18 cellular contexts compared by ENCODE assay signal in the genomic region with DNA sequence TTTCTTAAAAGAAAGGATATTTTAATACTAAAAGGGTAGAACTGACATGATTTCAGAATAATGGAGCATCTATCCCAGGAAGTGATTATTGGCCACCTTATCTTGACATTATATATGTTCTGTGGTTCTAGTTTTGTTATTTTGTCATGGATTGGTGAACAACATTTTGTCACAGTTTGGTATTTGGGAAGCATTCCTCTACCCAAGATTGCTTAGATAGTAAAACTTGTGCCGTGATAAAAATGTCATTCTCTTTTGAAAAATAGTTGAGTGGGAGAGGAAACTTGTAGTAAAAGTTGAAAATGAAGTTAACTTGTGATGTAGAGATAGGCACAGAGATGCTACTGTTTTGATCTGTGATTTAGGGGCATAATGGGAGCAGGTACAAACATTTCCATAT.
DNase-seq lines count a peak whose midpoint lies in the region; ATAC-seq and TF ChIP-seq lines count a peak whose summit lies in the region.
"Had no signal": no experiment of that assay in that cellular context is flagged by ENCODE, and none has a peak within 500 bp of the region (broad histone marks: within the 10 kb centered on the region; RNA-seq: fewer than 3 reads in every experiment).

No MANE protein-coding gene starts in this region.

- DNase-seq in SK-N-SH = no peak
- no peak for DNase-seq in hepatocyte (ENCODE audit: low spot score)
- no peak for DNase-seq in trophoblast cell
- DNase-seq in superior temporal gyrus (ENCODE audit: extremely low spot score) = no peak
- DNase-seq in GM10266 (ENCODE audit: extremely low spot score) = no peak
- DNase-seq in T-helper 9 cell = no peak
- DNase-seq: DND-41, H7, Karpas-422, NCI-H1092, NCI-H146, NCI-H2081 treated with DMSO at 0.1 percent for 48 hours, NCI-H446 treated with DMSO at 0.1 percent for 48 hours, SIG-M5 had no signal

- no peak overlapping the region for H2BK12ac ChIP-seq in trophoblast cell (ENCODE audit: low read length)

- no peak overlapping the region for H4K12ac ChIP-seq in trophoblast cell (ENCODE audit: low read depth, low read length)

- H3K27ac ChIP-seq in SK-N-SH (ENCODE audit: low read depth in 2 of 2, low read length in 1 of 2) = peak overlapping the region; percentile 4 to 92; a peak in 3 of 4 replicates
- H3K27ac ChIP-seq in hepatocyte = peak overlapping the region; percentile 20
- peak overlapping the region; percentile 99 for H3K27ac ChIP-seq in trophoblast cell (ENCODE audit: low read depth, low read length)
- H3K27ac ChIP-seq: 22Rv1, HL-60 had no signal

- H4K91ac ChIP-seq in trophoblast cell (ENCODE audit: low read depth, low read length) = peak overlapping the region; percentile 98

- H3K36me3 ChIP-seq in SK-N-SH (replicated peaks in 1 of 2; ENCODE audit: control insufficient read depth in 1 of 2, insufficient read depth in 2 of 2, low read length in 1 of 2) = no peaks in the 10 kb centered on the region
- H3K36me3 ChIP-seq in hepatocyte (replicated peaks; ENCODE audit: insufficient read depth, low read depth) = no peaks in the 10 kb centered on the region
- H3K36me3 ChIP-seq in trophoblast cell (ENCODE audit: control insufficient read depth in 1 of 2, insufficient read depth in 2 of 2, low read length in 2 of 2) = no peaks in the 10 kb centered on the region

- POLR2A ChIA-PET in SK-N-SH (lab: Yijun Ruan, JAX) = no interaction called here

- H3K27me3 ChIP-seq in SK-N-SH (ENCODE audit: insufficient read depth) (no peaks in the 10 kb centered on the region), hepatocyte (no peaks in the 10 kb centered on the region), trophoblast cell (ENCODE audit: insufficient read depth, low read length) (no peaks in the 10 kb centered on the region)

- H3K79me2 ChIP-seq in SK-N-SH (ENCODE audit: insufficient read depth) = no peaks in the 10 kb centered on the region
- no peaks in the 10 kb centered on the region for H3K79me2 ChIP-seq in hepatocyte
- H3K79me2 ChIP-seq in trophoblast cell (ENCODE audit: control insufficient read depth, insufficient read depth, low read length, poor library complexity) = peaks cover 8% of the 10 kb centered on the region

- H2BK5ac ChIP-seq in trophoblast cell (ENCODE audit: low read depth, low read length, poor library complexity) = peak overlapping the region; percentile 100

- no peak for TF ChIP-seq RAD21 in SK-N-SH (IDR thresholded peaks at IDR 0.05; ENCODE audit: low read length)

- TF ChIP-seq CTCF in SK-N-SH (IDR thresholded peaks at IDR 0.05) = no peak
- no peak for TF ChIP-seq CTCF in hepatocyte (IDR thresholded peaks at IDR 0.05; ENCODE audit: poor library complexity)
- no peak for TF ChIP-seq CTCF in GM10266 (IDR thresholded peaks at IDR 0.05; ENCODE audit: control insufficient read depth, insufficient read depth, low read depth, missing control alignments)

- no peak overlapping the region for H2AK5ac ChIP-seq in trophoblast cell (ENCODE audit: low read length)

- H3K4me2 ChIP-seq in SK-N-SH = peak overlapping the region; percentile 11; the same call in 1 of the 2 replicates
- no peak overlapping the region for H3K4me2 ChIP-seq in hepatocyte
- no peak overlapping the region for H3K4me2 ChIP-seq in trophoblast cell (ENCODE audit: low read length)

- peak overlapping the region; percentile 96 for H2BK120ac ChIP-seq in trophoblast cell (ENCODE audit: insufficient read depth, low read length, poor library complexity)

- H3K4ac ChIP-seq in trophoblast cell (ENCODE audit: low read depth, low read length) = no peak overlapping the region

- ATAC-seq in SK-N-SH treated with all-trans-retinoic acid at 6 μM for 48 hours = no peak
- no peak for ATAC-seq in HG03095 (IDR thresholded peaks at IDR 0.05; ENCODE audit: unreplicated experiment)

- peaks cover 33% of the 10 kb centered on the region for H3F3A ChIP-seq in SK-N-SH (replicated peaks; ENCODE audit: insufficient read depth)

- no peaks in the 10 kb centered on the region for H4K20me1 ChIP-seq in SK-N-SH (ENCODE audit: insufficient read depth)
- H4K20me1 ChIP-seq in hepatocyte (ENCODE audit: insufficient read depth, poor library complexity, severe bottlenecking) = no peaks in the 10 kb centered on the region

- no peak overlapping the region for H2AFZ ChIP-seq in SK-N-SH (ENCODE audit: low read depth)
- H2AFZ ChIP-seq in hepatocyte = no peak overlapping the region
- H2AFZ ChIP-seq in trophoblast cell (ENCODE audit: insufficient read depth, low read length, poor library complexity) = no peak overlapping the region

- H3K4me3 ChIP-seq in SK-N-SH (ENCODE audit: low read depth in 2 of 2, low read length in 1 of 2) (no peak overlapping the region), hepatocyte (no peak overlapping the region), trophoblast cell (ENCODE audit: low read depth, low read length) (no peak overlapping the region)

- WGBS in SK-N-SH (ENCODE audit: low lambda C conversion rate) = 71% methylated on average over 1 of the region's 1 CpG
- 70% methylated on average over 1 of the region's 1 CpG for WGBS in hepatocyte (ENCODE audit: low lambda C conversion rate, missing lambda C conversion rate)
- WGBS in trophoblast cell (ENCODE audit: extremely low coverage, insufficient coverage, insufficient read length) = no CpG with 5 or more reads among the region's 1 CpG

- H3K9ac ChIP-seq in SK-N-SH (peak overlapping the region; percentile 58; the same call in 1 of the 2 replicates), trophoblast cell (ENCODE audit: low read length) (no peak overlapping the region)

- no peaks in the 10 kb centered on the region for H3K9me3 ChIP-seq in SK-N-SH
- H3K9me3 ChIP-seq in hepatocyte (ENCODE audit: low read depth) = no peaks in the 10 kb centered on the region
- no peaks in the 10 kb centered on the region for H3K9me3 ChIP-seq in trophoblast cell (ENCODE audit: insufficient read depth, low read depth, low read length)

- no peak overlapping the region for H3K23ac ChIP-seq in trophoblast cell (ENCODE audit: low read length)

- H4K8ac ChIP-seq in trophoblast cell (ENCODE audit: low read depth, low read length) = no peak overlapping the region

- no peak overlapping the region for H3K14ac ChIP-seq in trophoblast cell (ENCODE audit: low read length)

- H3K4me1 ChIP-seq in SK-N-SH (ENCODE audit: control insufficient read depth in 1 of 2, insufficient read depth in 2 of 2, low read depth in 1 of 2, low read length in 1 of 2) (peaks cover 5 to 15% of the 10 kb centered on the region in 2 experiments; a peak in 3 of 4 replicates), hepatocyte (ENCODE audit: insufficient read depth) (peaks cover 4% of the 10 kb centered on the region), trophoblast cell (ENCODE audit: control insufficient read depth in 1 of 2, insufficient read depth in 2 of 2, low read length in 2 of 2) (peaks cover 27 to 33% of the 10 kb centered on the region in 2 experiments)

- no peak for TF ChIP-seq EP300 in SK-N-SH (IDR thresholded peaks at IDR 0.05; ENCODE audit: borderline replicate concordance in 1 of 2, low read depth in 1 of 2, low read length in 1 of 2)

- CTCF ChIA-PET in SK-N-SH (lab: Yijun Ruan, JAX) = no interaction called here

- H3K9me2 ChIP-seq in SK-N-SH = no peaks in the 10 kb centered on the region
- no peaks in the 10 kb centered on the region for H3K9me2 ChIP-seq in hepatocyte (replicated peaks; ENCODE audit: insufficient read depth)

- H3K79me1 ChIP-seq in trophoblast cell (ENCODE audit: low read length) = peaks cover 49% of the 10 kb centered on the region

- no peak overlapping the region for H3K18ac ChIP-seq in trophoblast cell (ENCODE audit: low read length)

TF ChIP-seq in SK-N-SH, 30 proteins besides CTCF, POLR2A, EP300 and RAD21 (continues in another document):
- TF ChIP-seq, protein P1, sequence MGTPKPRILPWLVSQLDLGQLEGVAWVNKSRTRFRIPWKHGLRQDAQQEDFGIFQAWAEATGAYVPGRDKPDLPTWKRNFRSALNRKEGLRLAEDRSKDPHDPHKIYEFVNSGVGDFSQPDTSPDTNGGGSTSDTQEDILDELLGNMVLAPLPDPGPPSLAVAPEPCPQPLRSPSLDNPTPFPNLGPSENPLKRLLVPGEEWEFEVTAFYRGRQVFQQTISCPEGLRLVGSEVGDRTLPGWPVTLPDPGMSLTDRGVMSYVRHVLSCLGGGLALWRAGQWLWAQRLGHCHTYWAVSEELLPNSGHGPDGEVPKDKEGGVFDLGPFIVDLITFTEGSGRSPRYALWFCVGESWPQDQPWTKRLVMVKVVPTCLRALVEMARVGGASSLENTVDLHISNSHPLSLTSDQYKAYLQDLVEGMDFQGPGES (IDR thresholded peaks at IDR 0.05; ENCODE audit: low read depth, low read length) = no peak
- TF ChIP-seq, protein P2, sequence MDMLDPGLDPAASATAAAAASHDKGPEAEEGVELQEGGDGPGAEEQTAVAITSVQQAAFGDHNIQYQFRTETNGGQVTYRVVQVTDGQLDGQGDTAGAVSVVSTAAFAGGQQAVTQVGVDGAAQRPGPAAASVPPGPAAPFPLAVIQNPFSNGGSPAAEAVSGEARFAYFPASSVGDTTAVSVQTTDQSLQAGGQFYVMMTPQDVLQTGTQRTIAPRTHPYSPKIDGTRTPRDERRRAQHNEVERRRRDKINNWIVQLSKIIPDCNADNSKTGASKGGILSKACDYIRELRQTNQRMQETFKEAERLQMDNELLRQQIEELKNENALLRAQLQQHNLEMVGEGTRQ (IDR thresholded peaks at IDR 0.05; ENCODE audit: borderline replicate concordance, low read depth, low read length) = no peak
- TF ChIP-seq RCOR1 (IDR thresholded peaks at IDR 0.05; ENCODE audit: low read length) (no peak), NFIC (IDR thresholded peaks at IDR 0.05; ENCODE audit: borderline replicate concordance) (no peak)

TF ChIP-seq in SK-N-SH treated with all-trans-retinoic acid at 6 μM for 48 hours, 23 proteins besides CTCF, POLR2A, EP300 and RAD21 (continues in another document):
- no peak for TF ChIP-seq OSR1 (CRISPR knock-in tag; IDR thresholded peaks at IDR 0.05)
- no peak for TF ChIP-seq ZNF8 (CRISPR knock-in tag; IDR thresholded peaks at IDR 0.05)
- TF ChIP-seq CSDC2 (CRISPR knock-in tag; IDR thresholded peaks at IDR 0.05) = no peak
- no peak for TF ChIP-seq SNAI2 (CRISPR knock-in tag; IDR thresholded peaks at IDR 0.05)
- TF ChIP-seq, protein P3, sequence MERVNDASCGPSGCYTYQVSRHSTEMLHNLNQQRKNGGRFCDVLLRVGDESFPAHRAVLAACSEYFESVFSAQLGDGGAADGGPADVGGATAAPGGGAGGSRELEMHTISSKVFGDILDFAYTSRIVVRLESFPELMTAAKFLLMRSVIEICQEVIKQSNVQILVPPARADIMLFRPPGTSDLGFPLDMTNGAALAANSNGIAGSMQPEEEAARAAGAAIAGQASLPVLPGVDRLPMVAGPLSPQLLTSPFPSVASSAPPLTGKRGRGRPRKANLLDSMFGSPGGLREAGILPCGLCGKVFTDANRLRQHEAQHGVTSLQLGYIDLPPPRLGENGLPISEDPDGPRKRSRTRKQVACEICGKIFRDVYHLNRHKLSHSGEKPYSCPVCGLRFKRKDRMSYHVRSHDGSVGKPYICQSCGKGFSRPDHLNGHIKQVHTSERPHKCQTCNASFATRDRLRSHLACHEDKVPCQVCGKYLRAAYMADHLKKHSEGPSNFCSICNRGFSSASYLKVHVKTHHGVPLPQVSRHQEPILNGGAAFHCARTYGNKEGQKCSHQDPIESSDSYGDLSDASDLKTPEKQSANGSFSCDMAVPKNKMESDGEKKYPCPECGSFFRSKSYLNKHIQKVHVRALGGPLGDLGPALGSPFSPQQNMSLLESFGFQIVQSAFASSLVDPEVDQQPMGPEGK (CRISPR knock-in tag; IDR thresholded peaks at IDR 0.05; ENCODE audit: borderline replicate concordance) = no peak
- TF ChIP-seq ZNF70 (CRISPR knock-in tag; IDR thresholded peaks at IDR 0.05) = no peak

Comparison
In these comparisons a context has a peak if more than half of its experiments do, and no peak if none do; other contexts are left out.
1. H3K27ac ChIP-seq: peak in every context shown above with its lines; median percentile 99 in trophoblast cell; 48 in SK-N-SH; 20 in hepatocyte.